Comparison of ENCODE assay signal across 12 cellular contexts in genomic region chr6:15253107-15254073, GRCh38. TPM values are rescaled to one million over a fixed set of nuclear protein-coding genes. Genes with fewer than 3 reads are reported as not detected.
A peak's percentile ranks its signal among the peaks of the same experiment; 100 is the strongest.
DNase-seq lines count a peak whose midpoint lies in the region; ATAC-seq and TF ChIP-seq lines count a peak whose summit lies in the region.
"Had no signal": no experiment of that assay in that cellular context is flagged by ENCODE, and none has a peak within 500 bp of the region (broad histone marks: within the 10 kb centered on the region; RNA-seq: fewer than 3 reads in every experiment).

No MANE protein-coding gene starts in this region.

- peaks cover 11% of the 10 kb centered on the region for H3K36me3 Mint-ChIP-seq in CD4-positive, CD25-positive, alpha-beta regulatory T cell
- H3K36me3 Mint-ChIP-seq in activated CD8-positive, alpha-beta T cell treated with anti-CD3 and anti-CD28 coated beads, Interleukin-2, amount 10 ng/mL, durations not matched to agents 7 days and 5 days (ENCODE audit: low read depth), result peaks cover 60% of the 10 kb centered on the region
- no peaks in the 10 kb centered on the region for H3K36me3 Mint-ChIP-seq in naive B cell

- no peak for ATAC-seq in CD4-positive, CD25-positive, alpha-beta regulatory T cell (ENCODE audit: low read depth in 2 of 2)
- ATAC-seq in GM21381 (IDR thresholded peaks at IDR 0.05; ENCODE audit: unreplicated experiment) (peak; percentile 2), naive B cell (ENCODE audit: low read depth in 2 of 2) (no peak), GM19452 (IDR thresholded peaks at IDR 0.05; ENCODE audit: unreplicated experiment) (no peak)
- ATAC-seq in activated CD8-positive, alpha-beta T cell treated with anti-CD3 and anti-CD28 coated beads, Interleukin-2, amount 10 ng/mL, durations not matched to agents 7 days and 5 days, result no peak
- ATAC-seq: left ventricle myocardium superior, SK-N-SH treated with all-trans-retinoic acid at 6 μM for 48 hours had no signal

- H3K4me1 Mint-ChIP-seq in CD4-positive, CD25-positive, alpha-beta regulatory T cell, result peaks cover 42 to 95% (median 78%) of the 10 kb centered on the region in 4 donors
- peaks cover 92% of the 10 kb centered on the region for H3K4me1 Mint-ChIP-seq in activated CD8-positive, alpha-beta T cell treated with anti-CD3 and anti-CD28 coated beads, Interleukin-2, amount 10 ng/mL, durations not matched to agents 7 days and 5 days (ENCODE audit: low read depth)
- H3K4me1 Mint-ChIP-seq in naive B cell, result peaks cover 64 to 97% (median 89%) of the 10 kb centered on the region in 3 donors

- H3K4me3 ChIP-seq in CD4-positive, CD25-positive, alpha-beta regulatory T cell (ENCODE audit: low read depth, low read length), result peak overlapping the region; percentile 74
- no peak overlapping the region for H3K4me3 ChIP-seq in smooth muscle cell

- H3K9ac ChIP-seq in smooth muscle cell (ENCODE audit: low read depth), result no peak overlapping the region

- no peak overlapping the region for H2AFZ ChIP-seq in smooth muscle cell (ENCODE audit: low read depth)

- H4K20me1 ChIP-seq in smooth muscle cell (ENCODE audit: low read depth), result peaks cover 96% of the 10 kb centered on the region

- H3K27me3 Mint-ChIP-seq in CD4-positive, CD25-positive, alpha-beta regulatory T cell, result peaks cover 7% of the 10 kb centered on the region
- no peaks in the 10 kb centered on the region for H3K27me3 Mint-ChIP-seq in activated CD8-positive, alpha-beta T cell treated with anti-CD3 and anti-CD28 coated beads, Interleukin-2, amount 10 ng/mL, durations not matched to agents 7 days and 5 days (ENCODE audit: low read depth)
- H3K27me3 Mint-ChIP-seq in naive B cell, result no peaks in the 10 kb centered on the region

- no peak for TF ChIP-seq CTCF in smooth muscle cell (IDR thresholded peaks at IDR 0.05; ENCODE audit: borderline replicate concordance, insufficient read depth, poor library complexity, severe bottlenecking)

- no peaks in the 10 kb centered on the region for H3K36me3 ChIP-seq in CD4-positive, CD25-positive, alpha-beta regulatory T cell (ENCODE audit: control insufficient read depth, insufficient read depth, low read length)
- H3K36me3 ChIP-seq in smooth muscle cell (ENCODE audit: low read depth), result no peaks in the 10 kb centered on the region

- H3K9me3 Mint-ChIP-seq in CD4-positive, CD25-positive, alpha-beta regulatory T cell, result no peaks in the 10 kb centered on the region
- no peaks in the 10 kb centered on the region for H3K9me3 Mint-ChIP-seq in activated CD8-positive, alpha-beta T cell treated with anti-CD3 and anti-CD28 coated beads, Interleukin-2, amount 10 ng/mL, durations not matched to agents 7 days and 5 days (ENCODE audit: insufficient read depth)
- peaks cover 0 to 3% (median 0%) of the 10 kb centered on the region in 7 donors for H3K9me3 Mint-ChIP-seq in naive B cell

- H3K4me1 ChIP-seq in CD4-positive, CD25-positive, alpha-beta regulatory T cell (ENCODE audit: control insufficient read depth, insufficient read depth, low read length, poor library complexity, severe bottlenecking), result peaks cover 51% of the 10 kb centered on the region
- H3K4me1 ChIP-seq in smooth muscle cell (ENCODE audit: low read depth), result no peaks in the 10 kb centered on the region

- CTCF ChIA-PET in activated CD8-positive, alpha-beta T cell treated with anti-CD3 and anti-CD28 coated beads, Interleukin-2, amount 10 ng/mL, durations not matched to agents 7 days and 5 days (lab: Charles Lee), result interaction anchor here (0.7 to 2.5 kb wide), 3 partner anchors 12 to 135 kb away, joined by 3 to 12 read pairs (median 3); no protein-coding TSS in a partner anchor

- POLR2A ChIA-PET in activated CD8-positive, alpha-beta T cell treated with anti-CD3 and anti-CD28 coated beads, Interleukin-2, amount 10 ng/mL, durations not matched to agents 7 days and 5 days (lab: Charles Lee), result interaction anchor here (0.6 to 1.0 kb wide), 3 partner anchors 13 to 151 kb away, joined by 3 to 4 read pairs (median 4); no protein-coding TSS in a partner anchor

- H3K27ac Mint-ChIP-seq in CD4-positive, CD25-positive, alpha-beta regulatory T cell, result peak overlapping the region; percentile 97 to 100 (median 100)
- H3K27ac Mint-ChIP-seq in activated CD8-positive, alpha-beta T cell treated with anti-CD3 and anti-CD28 coated beads, Interleukin-2, amount 10 ng/mL, durations not matched to agents 7 days and 5 days, result peak overlapping the region; percentile 80
- peak overlapping the region; percentile 34 to 95 (median 90) for H3K27ac Mint-ChIP-seq in naive B cell

- H3K4me3 Mint-ChIP-seq in CD4-positive, CD25-positive, alpha-beta regulatory T cell, result peak overlapping the region; percentile 80 to 95 (median 83)
- H3K4me3 Mint-ChIP-seq in activated CD8-positive, alpha-beta T cell treated with anti-CD3 and anti-CD28 coated beads, Interleukin-2, amount 10 ng/mL, durations not matched to agents 7 days and 5 days, result peak overlapping the region; percentile 66
- H3K4me3 Mint-ChIP-seq in naive B cell, result peak overlapping the region; percentile 26 to 85 (median 74)

- H3K27me3 ChIP-seq in CD4-positive, CD25-positive, alpha-beta regulatory T cell (ENCODE audit: control insufficient read depth, insufficient read depth, low read length), result no peaks in the 10 kb centered on the region
- H3K27me3 ChIP-seq in smooth muscle cell (ENCODE audit: low read depth), result no peaks in the 10 kb centered on the region
- H3K27me3 ChIP-seq: foreskin keratinocyte had no signal

- DNase-seq in CD4-positive, CD25-positive, alpha-beta regulatory T cell, result peak in 1 of 3 donors; percentile 35
- DNase-seq in activated CD8-positive, alpha-beta T cell treated with anti-CD3 and anti-CD28 coated beads, Interleukin-2, amount 10 ng/mL, durations not matched to agents 7 days and 5 days, result no peak
- DNase-seq in naive B cell, result no peak
- no peak for DNase-seq in NCI-H1105 treated with DMSO at 0.1 percent for 48 hours (lab: John Stamatoyannopoulos, UW)
- DNase-seq in NCI-H526 treated with DMSO at 0.1 percent for 48 hours (lab: John Stamatoyannopoulos, UW), result no peak
- DNase-seq in smooth muscle cell (lab: John Stamatoyannopoulos, UW; ENCODE audit: unreplicated experiment), result no peak
- DNase-seq: left ventricle myocardium superior, NCI-H510A had no signal

- peaks cover 60% of the 10 kb centered on the region for H3K79me2 ChIP-seq in smooth muscle cell (ENCODE audit: low read depth)

- no peaks in the 10 kb centered on the region for H3K9me3 ChIP-seq in CD4-positive, CD25-positive, alpha-beta regulatory T cell (ENCODE audit: control insufficient read depth in 2 of 2, low read length in 2 of 2)
- no peaks in the 10 kb centered on the region for H3K9me3 ChIP-seq in smooth muscle cell (replicated peaks; ENCODE audit: low read depth)

- H3F3A ChIP-seq in smooth muscle cell (ENCODE audit: low read depth), result peaks cover 22% of the 10 kb centered on the region

- 89% methylated on average over 17 of the region's 17 CpGs for WGBS in smooth muscle cell (ENCODE audit: low lambda C conversion rate)

- peak overlapping the region; percentile 48 for H3K27ac ChIP-seq in CD4-positive, CD25-positive, alpha-beta regulatory T cell (ENCODE audit: insufficient read depth, low read length, poor library complexity, severe bottlenecking)
- no peak overlapping the region for H3K27ac ChIP-seq in smooth muscle cell (ENCODE audit: low read depth)
- H3K27ac ChIP-seq: foreskin keratinocyte had no signal

- no peak overlapping the region for H3K4me2 ChIP-seq in smooth muscle cell

RNA-seq across cellular contexts. Expression of gene JARID2, which starts 7.5 kb away (rescaled TPM):
- 26.1 TPM for total RNA-seq in CD4-positive, CD25-positive, alpha-beta regulatory T cell
- 1 to 10 TPM; 4.1 to 7.0 (median 5.2) TPM for polyA plus RNA-seq in CD4-positive, CD25-positive, alpha-beta regulatory T cell
- total RNA-seq in activated CD8-positive, alpha-beta T cell treated with anti-CD3 and anti-CD28 coated beads, Interleukin-2, amount 10 ng/mL, durations not matched to agents 7 days and 5 days, result 10 to 100 TPM; 33.0 to 33.2 TPM
- polyA plus RNA-seq in naive B cell (ENCODE audit: low read depth in 6 of 6), result 10 to 100 TPM in 5 of 6 donors, 1 to 10 TPM in 1; 2.7 to 21.9 (median 16.6) TPM
- total RNA-seq in smooth muscle cell, result 10.2 TPM in 2 replicates
- 5.2 and 8.5 TPM in 2 replicates for polyA plus RNA-seq in smooth muscle cell
